Comparison of ENCODE assay signal across 24 cellular contexts in genomic region chr9:19442240-19442639, GRCh38. TPM values are rescaled to one million over a fixed set of nuclear protein-coding genes. Genes with fewer than 3 reads are reported as not detected.
DNase-seq lines count a peak whose midpoint lies in the region; ATAC-seq and TF ChIP-seq lines count a peak whose summit lies in the region.
"Had no signal": no experiment of that assay in that cellular context is flagged by ENCODE, and none has a peak within 500 bp of the region (broad histone marks: within the 10 kb centered on the region; RNA-seq: fewer than 3 reads in every experiment).

No MANE protein-coding gene starts in this region.

- peaks cover 33% of the 10 kb centered on the region for H3K36me3 ChIP-seq in left ventricle myocardium inferior
- H3K36me3 ChIP-seq in right atrium auricular region: peaks cover 4% of the 10 kb centered on the region
- no peaks in the 10 kb centered on the region for H3K36me3 ChIP-seq in mucosa of descending colon (ENCODE audit: low read depth)

- peak overlapping the region; percentile 74 for H3K4me3 Mint-ChIP-seq in activated T-helper 17 cell treated with anti-CD3 and anti-CD28 coated beads, Interleukin-2, amount 50 U/mL, for 72 hours
- peak overlapping the region; percentile 6 to 42 for H3K4me3 Mint-ChIP-seq in stimulated activated naive B cell treated with anti-CD40 and anti-IgM and Interleukin-4, amounts not matched to agents 10 μg/mL and 1 μg/mL and 100 μg/mL, for 72 hours
- H3K4me3 Mint-ChIP-seq: HFFc6 had no signal

- H3K4me1 ChIP-seq in left ventricle myocardium inferior (peaks cover 9% of the 10 kb centered on the region), right atrium auricular region (no peaks in the 10 kb centered on the region), mucosa of descending colon (ENCODE audit: low read depth) (no peaks in the 10 kb centered on the region)
- H3K4me1 ChIP-seq: parathyroid adenoma, sigmoid colon had no signal

- H3K4me3 ChIP-seq in left ventricle myocardium inferior: no peak overlapping the region
- no peak overlapping the region for H3K4me3 ChIP-seq in right atrium auricular region
- no peak overlapping the region for H3K4me3 ChIP-seq in mucosa of descending colon
- H3K4me3 ChIP-seq: sigmoid colon, SK-N-MC had no signal

- intact Hi-C loops in left ventricle myocardium inferior (cut with micrococcal nuclease): no loop called here
- intact Hi-C loops in mucosa of descending colon (cut with DNase I, micrococcal nuclease): no loop called here

- H3K4me1 Mint-ChIP-seq in activated T-helper 17 cell treated with anti-CD3 and anti-CD28 coated beads, Interleukin-2, amount 50 U/mL, for 72 hours: peaks cover 8% of the 10 kb centered on the region
- H3K4me1 Mint-ChIP-seq in stimulated activated naive B cell treated with anti-CD40 and anti-IgM and Interleukin-4, amounts not matched to agents 10 μg/mL and 1 μg/mL and 100 μg/mL, for 72 hours: peaks cover 6 to 10% of the 10 kb centered on the region in 2 donors

- H3K27me3 ChIP-seq in left ventricle myocardium inferior (ENCODE audit: low read depth) (no peaks in the 10 kb centered on the region), right atrium auricular region (no peaks in the 10 kb centered on the region)
- H3K27me3 ChIP-seq: sigmoid colon had no signal

- DNase-seq in left ventricle myocardium inferior (no peak), right atrium auricular region (ENCODE audit: low spot score) (no peak), mucosa of descending colon (no peak), T-helper 9 cell (no peak), NCI-H2107 treated with DMSO at 0.1 percent for 48 hours (lab: John Stamatoyannopoulos, UW; ENCODE audit: unreplicated experiment) (no peak)
- no peak for DNase-seq in stimulated activated naive B cell treated with anti-CD40 and anti-IgM and Interleukin-4, amounts not matched to agents 10 μg/mL and 1 μg/mL and 100 μg/mL, for 72 hours
- DNase-seq: activated CD4-positive, alpha-beta T cell treated with anti-CD3 and anti-CD28 coated beads, Interleukin-2, amount 50 U/mL, for 48 hours; activated effector memory CD4-positive, alpha-beta T cell treated with Interleukin-2 at 50 U/mL for 16 hours; aorta; Calu3; cerebellar nuclear complex; effector CD8-positive, alpha-beta T cell; glutamatergic neuron; HFFc6; NCI-H1417 treated with DMSO at 0.1 percent for 48 hours; NCI-H2171 treated with DMSO at 0.1 percent for 48 hours; NCI-H774; sigmoid colon; stimulated activated CD4-positive, alpha-beta T cell treated with anti-CD3 and anti-CD28 coated beads, Interleukin-1b, Interleukin-23, amount 100 ng/mL, for 48 hours; substantia nigra had no signal

- no peaks in the 10 kb centered on the region for H3K27me3 Mint-ChIP-seq in activated T-helper 17 cell treated with anti-CD3 and anti-CD28 coated beads, Interleukin-2, amount 50 U/mL, for 72 hours
- no peaks in the 10 kb centered on the region for H3K27me3 Mint-ChIP-seq in stimulated activated naive B cell treated with anti-CD40 and anti-IgM and Interleukin-4, amounts not matched to agents 10 μg/mL and 1 μg/mL and 100 μg/mL, for 72 hours

- ATAC-seq in HG02885 (IDR thresholded peaks at IDR 0.05; ENCODE audit: poor library complexity, unreplicated experiment): peak; percentile 19
- ATAC-seq in activated T-helper 17 cell treated with anti-CD3 and anti-CD28 coated beads, Interleukin-2, amount 50 U/mL, for 72 hours (replicated peaks): no peak
- no peak for ATAC-seq in stimulated activated naive B cell treated with anti-CD40 and anti-IgM and Interleukin-4, amounts not matched to agents 10 μg/mL and 1 μg/mL and 100 μg/mL, for 72 hours (replicated peaks)
- no peak for ATAC-seq in mucosa of descending colon

- no peaks in the 10 kb centered on the region for H3K9me3 Mint-ChIP-seq in activated T-helper 17 cell treated with anti-CD3 and anti-CD28 coated beads, Interleukin-2, amount 50 U/mL, for 72 hours
- H3K9me3 Mint-ChIP-seq in stimulated activated naive B cell treated with anti-CD40 and anti-IgM and Interleukin-4, amounts not matched to agents 10 μg/mL and 1 μg/mL and 100 μg/mL, for 72 hours: no peaks in the 10 kb centered on the region
- H3K9me3 Mint-ChIP-seq: HFFc6 had no signal

- H3K9me3 ChIP-seq in left ventricle myocardium inferior (replicated peaks) (no peaks in the 10 kb centered on the region), right atrium auricular region (no peaks in the 10 kb centered on the region), mucosa of descending colon (no peaks in the 10 kb centered on the region)
- H3K9me3 ChIP-seq: sigmoid colon had no signal

- peak overlapping the region; percentile 74 for H3K27ac Mint-ChIP-seq in activated T-helper 17 cell treated with anti-CD3 and anti-CD28 coated beads, Interleukin-2, amount 50 U/mL, for 72 hours
- H3K27ac Mint-ChIP-seq in stimulated activated naive B cell treated with anti-CD40 and anti-IgM and Interleukin-4, amounts not matched to agents 10 μg/mL and 1 μg/mL and 100 μg/mL, for 72 hours: peak overlapping the region; percentile 48
- H3K27ac Mint-ChIP-seq: HFFc6 had no signal

- H3K27ac ChIP-seq in left ventricle myocardium inferior (replicated peaks) (peak overlapping the region; percentile 44), right atrium auricular region (no peak overlapping the region)
- H3K27ac ChIP-seq: parathyroid adenoma, sigmoid colon, SK-N-MC had no signal

- H3K36me3 Mint-ChIP-seq in activated T-helper 17 cell treated with anti-CD3 and anti-CD28 coated beads, Interleukin-2, amount 50 U/mL, for 72 hours (ENCODE audit: low read depth): peaks cover 5% of the 10 kb centered on the region
- H3K36me3 Mint-ChIP-seq in stimulated activated naive B cell treated with anti-CD40 and anti-IgM and Interleukin-4, amounts not matched to agents 10 μg/mL and 1 μg/mL and 100 μg/mL, for 72 hours: peaks cover 1 to 8% of the 10 kb centered on the region in 2 donors

- TF ChIP-seq CTCF in left ventricle myocardium inferior (IDR thresholded peaks at IDR 0.05; ENCODE audit: borderline replicate concordance) (no peak), right atrium auricular region (IDR thresholded peaks at IDR 0.05) (no peak), mucosa of descending colon (IDR thresholded peaks at IDR 0.05) (no peak)

RNA-seq across cellular contexts. Expression of gene ACER2, which starts 33.4 kb away (rescaled TPM):
- total RNA-seq in left ventricle myocardium inferior (3.8 TPM), right atrium auricular region (1 to 10 TPM; 3.5 to 5.5 TPM), mucosa of descending colon (10 to 100 TPM in 2 of 3 donors, 1 to 10 TPM in 1; 5.3 to 11.5 (median 11.1) TPM)
- total RNA-seq in activated T-helper 17 cell treated with anti-CD3 and anti-CD28 coated beads, Interleukin-2, amount 50 U/mL, for 72 hours: 1 to 10 TPM; 2.9 to 3.1 TPM
